8 cellular contexts compared by ENCODE assay signal in genomic region chr6:32969685-32970412, GRCh38. TPM values are rescaled to one million over a fixed set of nuclear protein-coding genes. Genes with fewer than 3 reads are reported as not detected.
DNase-seq lines count a peak whose midpoint lies in the region; ATAC-seq, FAIRE-seq and TF ChIP-seq lines count a peak whose summit lies in the region.

No MANE protein-coding gene starts in this region.

- H3K4me1 ChIP-seq in HepG2 (ENCODE audit: insufficient read depth, low read length) = peaks cover 45% of the 10 kb centered on the region

- under 1% methylated on average over 15 of the region's 19 CpGs for WGBS in HepG2 (ENCODE audit: low lambda C conversion rate)

- intact Hi-C loops in HepG2 (cut with micrococcal nuclease; ENCODE audit: unreplicated experiment) = loop anchor here (5.0 kb wide), 2 partner anchors 83 to 227 kb away; no protein-coding TSS in a partner anchor

- DNase-seq in NCI-H2081 (lab: John Stamatoyannopoulos, UW) = peak; percentile 57 to 79
- DNase-seq in NCI-H2081 treated with DMSO at 0.1 percent for 48 hours (lab: John Stamatoyannopoulos, UW) = no peak
- DNase-seq in NCI-H226 = peak; percentile 95
- DNase-seq in choroid plexus epithelial cell (ENCODE audit: low read depth) = peak; percentile 92
- DNase-seq in HepG2 (ENCODE audit: low spot score) = peak; percentile 83
- DNase-seq in stimulated activated CD4-positive, alpha-beta T cell treated with anti-CD3 and anti-CD28 coated beads, Interleukin-2, amount 100 ng/mL, for 48 hours = peak; percentile 70 to 72

- H3K9me3 ChIP-seq in HepG2 (ENCODE audit: low read length) = no peaks in the 10 kb centered on the region

- CTCF ChIA-PET in HepG2 (lab: Yijun Ruan, JAX; ENCODE audit: low intra/inter-chr PET ratio, low total read pairs) = no interaction called here

- H3K79me2 ChIP-seq in HepG2 (ENCODE audit: insufficient read depth, low read length) = peaks cover 67% of the 10 kb centered on the region

- no peak for TF ChIP-seq RAD21 in HepG2 (CRISPR knock-in tag; IDR thresholded peaks at IDR 0.05)

- peak overlapping the region; percentile 99 for H3K4me2 ChIP-seq in HepG2 (ENCODE audit: low read depth, low read length)

- peak overlapping the region; percentile 99 for H3K27ac ChIP-seq in HepG2 (ENCODE audit: extremely low read length, insufficient read depth, low read length)

- peak; percentile 68 for FAIRE-seq in HepG2 (lab: Jason Lieb, UNC)

- peak in 1 of 2 experiments; percentile 43; a peak in 1 of 4 replicates for TF ChIP-seq EP300 in HepG2 (IDR thresholded peaks at IDR 0.05; ENCODE audit: low read depth in 2 of 2, low read length in 2 of 2)
- peak; percentile 34; the same call in 1 of the 2 replicates for TF ChIP-seq EP300 in HepG2 (CRISPR knock-in tag; IDR thresholded peaks at IDR 0.05; ENCODE audit: borderline replicate concordance)

- H4K20me1 ChIP-seq in HepG2 (ENCODE audit: insufficient read depth, low read length) = peaks cover 28% of the 10 kb centered on the region

- H3K9ac ChIP-seq in HepG2 (ENCODE audit: insufficient read depth, low read depth, low read length) = peak overlapping the region; percentile 100

- ATAC-seq in activated CD4-positive, CD25-positive, alpha-beta regulatory T cell treated with anti-CD3 and anti-CD28 coated beads, Interleukin-2, amount 50 U/mL, for 24 hours = peak; percentile 1 to 4
- ATAC-seq in HepG2 (peak; percentile 1), HG02884 (IDR thresholded peaks at IDR 0.05; ENCODE audit: unreplicated experiment) (no peak)

- POLR2A ChIA-PET in HepG2 (lab: Yijun Ruan, JAX) = interaction anchor here (0.6 to 10.5 kb wide), 27 partner anchors 11 to 1071 kb away, joined by 3 to 305 read pairs (median 7); partner anchors contain the start of genes AGPAT1, ATF6B, HLA-DMA and HLA-DMB

- BruUV-seq in HepG2 (replicated peaks; lab: Mats Ljungman, UMichigan) = TSS peak; percentile 46

- TF ChIP-seq POLR2A in HepG2 (IDR thresholded peaks at IDR 0.05; ENCODE audit: insufficient read depth in 1 of 2, low read depth in 2 of 2, low read length in 2 of 2) = no peak; a peak in 1 of 4 replicates

- TF ChIP-seq CTCF in choroid plexus epithelial cell (conservative IDR thresholded peaks at IDR 0.05; ENCODE audit: low read depth, low read length) = peak; percentile 37
- TF ChIP-seq CTCF in HepG2 (CRISPR knock-in tag; IDR thresholded peaks at IDR 0.05) = peak; percentile 41

- in situ Hi-C loops in HepG2 (cut with HindIII; ENCODE audit: extremely low pct_ligation_motif_present, low pct_unique_long_range_greater_than_20kb) = loop anchor here (5.0 to 25.0 kb wide), 2 partner anchors 778 to 1058 kb away; partner anchors contain the start of genes GPSM3, PBX2 and ZBTB12

- peaks cover 11 to 25% of the 10 kb centered on the region in 2 experiments for H3K36me3 ChIP-seq in HepG2 (replicated peaks in 1 of 2; ENCODE audit: control insufficient read depth in 1 of 2, insufficient read depth in 2 of 2, low read length in 2 of 2)

- H3K27me3 ChIP-seq in HepG2 (ENCODE audit: control insufficient read depth in 1 of 2, insufficient read depth in 2 of 2, low read length in 2 of 2) = peaks cover 0 to 4% of the 10 kb centered on the region in 2 experiments; a peak in 1 of 5 replicates

- no peak overlapping the region for H2AFZ ChIP-seq in HepG2 (ENCODE audit: low read length)

- H3K4me3 ChIP-seq in choroid plexus epithelial cell (ENCODE audit: low read depth, low read length) (peak overlapping the region; percentile 71), HepG2 (replicated peaks in 1 of 3; ENCODE audit: insufficient read depth in 1 of 3, low read depth in 2 of 3, low read length in 3 of 3) (peak overlapping the region; percentile 75 to 96 (median 78))

RNA-seq across cellular contexts. Expression of gene BRD2, which starts 1.5 kb away (rescaled TPM):
- 71.5 and 143 TPM in 2 replicates for total RNA-seq in HepG2 (2016; rRNA removed; fragmentation: Illumina TruSeq; extraction: Trizol)
- total RNA-seq in HepG2 (2016; cell fraction: cytosol; rRNA removed; fragmentation: Illumina TruSeq; extraction: Trizol; ENCODE audit: low read depth) = 57.3 and 65.0 TPM in 2 replicates
- 67.2 and 139 TPM in 2 replicates for total RNA-seq in HepG2 (2016; cell fraction: insoluble cytoplasmic fraction; rRNA removed; fragmentation: Illumina TruSeq; extraction: Trizol)
- 98.6 and 98.8 TPM in 2 replicates for total RNA-seq in HepG2 (2016; cell fraction: membrane; rRNA removed; fragmentation: Illumina TruSeq; extraction: Trizol)
- total RNA-seq in HepG2 (2016; cell fraction: nucleus; rRNA removed; fragmentation: Illumina TruSeq; extraction: Trizol) = 221 and 247 TPM in 2 replicates
- polyA plus RNA-seq in HepG2 (2011; rRNA removed) = 194 and 202 TPM in 2 replicates
- polyA plus RNA-seq in HepG2 (2011; cell fraction: cytosol; rRNA removed) = 75.6 and 93.5 TPM in 2 replicates
- 401 and 432 TPM in 2 replicates for polyA plus RNA-seq in HepG2 (2011; cell fraction: nucleus; rRNA removed)
- 149 and 160 TPM in 2 replicates for polyA plus RNA-seq in HepG2 (2012)
- polyA plus RNA-seq in HepG2 (2016; cell fraction: cytosol; fragmentation: Illumina TruSeq; extraction: Trizol; ENCODE audit: low read depth) = 30.1 and 33.2 TPM in 2 replicates
- 94.6 and 114 TPM in 2 replicates for polyA plus RNA-seq in HepG2 (2016; cell fraction: insoluble cytoplasmic fraction; fragmentation: Illumina TruSeq; extraction: Trizol; ENCODE audit: low read depth)
- 58.5 and 64.6 TPM in 2 replicates for polyA plus RNA-seq in HepG2 (2016; cell fraction: membrane; fragmentation: Illumina TruSeq; extraction: Trizol; ENCODE audit: low read depth)
- polyA plus RNA-seq in HepG2 (2016; cell fraction: nucleus; fragmentation: Illumina TruSeq; extraction: Trizol; ENCODE audit: insufficient read depth, low read depth) = 653 and 682 TPM in 2 replicates
- 126 and 157 TPM in 2 replicates for polyA minus RNA-seq in HepG2 (2011; rRNA and poly(A)+ RNA removed; ENCODE audit: low replicate concordance)
- 43.6 and 49.2 TPM in 2 replicates for polyA minus RNA-seq in HepG2 (2011; cell fraction: cytosol; rRNA and poly(A)+ RNA removed)
- 223 and 377 TPM in 2 replicates for polyA minus RNA-seq in HepG2 (2011; cell fraction: nucleus; rRNA and poly(A)+ RNA removed)

RNA-seq across cellular contexts. Expression of gene HLA-DMA, which starts 17.0 kb away (rescaled TPM):
- total RNA-seq in HepG2 (2016; rRNA removed; fragmentation: Illumina TruSeq; extraction: Trizol) = 0.71 and 1.3 TPM in 2 replicates
- 0.53 and 0.61 TPM in 2 replicates for total RNA-seq in HepG2 (2016; cell fraction: cytosol; rRNA removed; fragmentation: Illumina TruSeq; extraction: Trizol; ENCODE audit: low read depth)
- 0.82 and 1.2 TPM in 2 replicates for total RNA-seq in HepG2 (2016; cell fraction: insoluble cytoplasmic fraction; rRNA removed; fragmentation: Illumina TruSeq; extraction: Trizol)
- 0.46 and 0.76 TPM in 2 replicates for total RNA-seq in HepG2 (2016; cell fraction: membrane; rRNA removed; fragmentation: Illumina TruSeq; extraction: Trizol)
- total RNA-seq in HepG2 (2016; cell fraction: nucleus; rRNA removed; fragmentation: Illumina TruSeq; extraction: Trizol) = 0.78 and 0.85 TPM in 2 replicates
- polyA plus RNA-seq in HepG2 (2011; rRNA removed) = 0.70 and 1.7 TPM in 2 replicates
- polyA plus RNA-seq in HepG2 (2011; cell fraction: cytosol; rRNA removed) = 0.59 and 1.2 TPM in 2 replicates
- 3.1 and 3.3 TPM in 2 replicates for polyA plus RNA-seq in HepG2 (2011; cell fraction: nucleus; rRNA removed)
- 1.6 and 1.7 TPM in 2 replicates for polyA plus RNA-seq in HepG2 (2012)
- 0.12 and 0.36 TPM in 2 replicates for polyA plus RNA-seq in HepG2 (2016; cell fraction: cytosol; fragmentation: Illumina TruSeq; extraction: Trizol; ENCODE audit: low read depth)
- 0.62 and 0.68 TPM in 2 replicates for polyA plus RNA-seq in HepG2 (2016; cell fraction: insoluble cytoplasmic fraction; fragmentation: Illumina TruSeq; extraction: Trizol; ENCODE audit: low read depth)
- polyA plus RNA-seq in HepG2 (2016; cell fraction: membrane; fragmentation: Illumina TruSeq; extraction: Trizol; ENCODE audit: low read depth) = 0.63 and 0.96 TPM in 2 replicates
- 2.9 and 4.5 TPM in 2 replicates for polyA plus RNA-seq in HepG2 (2016; cell fraction: nucleus; fragmentation: Illumina TruSeq; extraction: Trizol; ENCODE audit: insufficient read depth, low read depth)
- polyA minus RNA-seq in HepG2 (2011; rRNA and poly(A)+ RNA removed; ENCODE audit: low replicate concordance) = 1.2 and 1.9 TPM in 2 replicates
- polyA minus RNA-seq in HepG2 (2011; cell fraction: cytosol; rRNA and poly(A)+ RNA removed) = not detected in 2 replicates
- polyA minus RNA-seq in HepG2 (2011; cell fraction: nucleus; rRNA and poly(A)+ RNA removed) = 1.7 and 2.3 TPM in 2 replicates

RNA-seq across cellular contexts. Expression of gene HLA-DMB, which starts 29.0 kb away (rescaled TPM):
- total RNA-seq in HepG2 (2016; rRNA removed; fragmentation: Illumina TruSeq; extraction: Trizol) = not detected in 2 replicates
- total RNA-seq in HepG2 (2016; cell fraction: cytosol; rRNA removed; fragmentation: Illumina TruSeq; extraction: Trizol; ENCODE audit: low read depth) = not detected in 2 replicates
- total RNA-seq in HepG2 (2016; cell fraction: insoluble cytoplasmic fraction; rRNA removed; fragmentation: Illumina TruSeq; extraction: Trizol) = not detected in 2 replicates
- total RNA-seq in HepG2 (2016; cell fraction: membrane; rRNA removed; fragmentation: Illumina TruSeq; extraction: Trizol) = not detected in 2 replicates
- total RNA-seq in HepG2 (2016; cell fraction: nucleus; rRNA removed; fragmentation: Illumina TruSeq; extraction: Trizol) = not detected in 2 replicates
- not detected in 2 replicates for polyA plus RNA-seq in HepG2 (2011; rRNA removed)
- polyA plus RNA-seq in HepG2 (2011; cell fraction: cytosol; rRNA removed) = not detected in 2 replicates
- polyA plus RNA-seq in HepG2 (2011; cell fraction: nucleus; rRNA removed) = 0.09 TPM in 1 of 2 replicates, not detected in the other
- polyA plus RNA-seq in HepG2 (2012) = not detected in 2 replicates
- not detected in 2 replicates for polyA plus RNA-seq in HepG2 (2016; cell fraction: cytosol; fragmentation: Illumina TruSeq; extraction: Trizol; ENCODE audit: low read depth)
- not detected in 2 replicates for polyA plus RNA-seq in HepG2 (2016; cell fraction: insoluble cytoplasmic fraction; fragmentation: Illumina TruSeq; extraction: Trizol; ENCODE audit: low read depth)
- polyA plus RNA-seq in HepG2 (2016; cell fraction: membrane; fragmentation: Illumina TruSeq; extraction: Trizol; ENCODE audit: low read depth) = not detected in 2 replicates
- polyA plus RNA-seq in HepG2 (2016; cell fraction: nucleus; fragmentation: Illumina TruSeq; extraction: Trizol; ENCODE audit: insufficient read depth, low read depth) = not detected in 2 replicates
- not detected in 2 replicates for polyA minus RNA-seq in HepG2 (2011; rRNA and poly(A)+ RNA removed; ENCODE audit: low replicate concordance)
- not detected in 2 replicates for polyA minus RNA-seq in HepG2 (2011; cell fraction: cytosol; rRNA and poly(A)+ RNA removed)
- polyA minus RNA-seq in HepG2 (2011; cell fraction: nucleus; rRNA and poly(A)+ RNA removed) = not detected in 2 replicates

RNA-seq across cellular contexts. Expression of gene HLA-DOA, which starts 39.5 kb away (rescaled TPM):
- total RNA-seq in HepG2 (2016; rRNA removed; fragmentation: Illumina TruSeq; extraction: Trizol) = 0.07 and 0.09 TPM in 2 replicates
- total RNA-seq in HepG2 (2016; cell fraction: cytosol; rRNA removed; fragmentation: Illumina TruSeq; extraction: Trizol; ENCODE audit: low read depth) = not detected in 2 replicates
- total RNA-seq in HepG2 (2016; cell fraction: insoluble cytoplasmic fraction; rRNA removed; fragmentation: Illumina TruSeq; extraction: Trizol) = 0.04 TPM in 1 of 2 replicates, not detected in the other
- total RNA-seq in HepG2 (2016; cell fraction: membrane; rRNA removed; fragmentation: Illumina TruSeq; extraction: Trizol) = 0.06 TPM in 1 of 2 replicates, not detected in the other
- total RNA-seq in HepG2 (2016; cell fraction: nucleus; rRNA removed; fragmentation: Illumina TruSeq; extraction: Trizol) = 0.09 TPM in 1 of 2 replicates, not detected in the other
- 0.03 TPM in 1 of 2 replicates, not detected in the other for polyA plus RNA-seq in HepG2 (2011; rRNA removed)
- 0.04 TPM in 1 of 2 replicates, not detected in the other for polyA plus RNA-seq in HepG2 (2011; cell fraction: cytosol; rRNA removed)
- not detected in 2 replicates for polyA plus RNA-seq in HepG2 (2011; cell fraction: nucleus; rRNA removed)
- polyA plus RNA-seq in HepG2 (2012) = not detected in 2 replicates
- not detected in 2 replicates for polyA plus RNA-seq in HepG2 (2016; cell fraction: cytosol; fragmentation: Illumina TruSeq; extraction: Trizol; ENCODE audit: low read depth)
- polyA plus RNA-seq in HepG2 (2016; cell fraction: insoluble cytoplasmic fraction; fragmentation: Illumina TruSeq; extraction: Trizol; ENCODE audit: low read depth) = 0.07 TPM in 1 of 2 replicates, not detected in the other
- polyA plus RNA-seq in HepG2 (2016; cell fraction: membrane; fragmentation: Illumina TruSeq; extraction: Trizol; ENCODE audit: low read depth) = not detected in 2 replicates
- 0.63 TPM in 1 of 2 replicates, not detected in the other for polyA plus RNA-seq in HepG2 (2016; cell fraction: nucleus; fragmentation: Illumina TruSeq; extraction: Trizol; ENCODE audit: insufficient read depth, low read depth)
- 0.30 TPM in 1 of 2 replicates, not detected in the other for polyA minus RNA-seq in HepG2 (2011; rRNA and poly(A)+ RNA removed; ENCODE audit: low replicate concordance)
- polyA minus RNA-seq in HepG2 (2011; cell fraction: cytosol; rRNA and poly(A)+ RNA removed) = not detected in 2 replicates
- not detected in 2 replicates for polyA minus RNA-seq in HepG2 (2011; cell fraction: nucleus; rRNA and poly(A)+ RNA removed)
